Comparison of ENCODE assay signal across 18 cellular contexts in genomic region chr13:75363371-75363770, GRCh38.
DNase-seq lines count a peak whose midpoint lies in the region; ATAC-seq and TF ChIP-seq lines count a peak whose summit lies in the region.
"Had no signal": no experiment of that assay in that cellular context is flagged by ENCODE, and none has a peak within 500 bp of the region (broad histone marks: within the 10 kb centered on the region; RNA-seq: fewer than 3 reads in every experiment).

No MANE protein-coding gene starts in this region.

- no peaks in the 10 kb centered on the region for H3K36me3 ChIP-seq in Caco-2 (ENCODE audit: control insufficient read depth, insufficient read depth, low read length)
- no peaks in the 10 kb centered on the region for H3K36me3 ChIP-seq in PC-3 (ENCODE audit: low read depth, low read length)
- peaks cover 12% of the 10 kb centered on the region; the same call in 1 of the 2 replicates for H3K36me3 ChIP-seq in BE2C
- H3K36me3 ChIP-seq: MG63 had no signal

- H3K4me1 ChIP-seq in Caco-2 (peaks cover 88% of the 10 kb centered on the region), PC-3 (ENCODE audit: insufficient read depth, low read length) (peaks cover 62% of the 10 kb centered on the region), BE2C (peaks cover 5% of the 10 kb centered on the region)

- H3K27me3 Mint-ChIP-seq in activated CD4-positive, alpha-beta T cell treated with anti-CD3 and anti-CD28 coated beads for 36 hours = no peaks in the 10 kb centered on the region
- H3K27me3 Mint-ChIP-seq in Caco-2 (ENCODE audit: insufficient read depth, unreplicated experiment) (no peaks in the 10 kb centered on the region), nephron (ENCODE audit: low read depth) (no peaks in the 10 kb centered on the region)

- peaks cover 14% of the 10 kb centered on the region for H3K79me2 ChIP-seq in PC-3 (ENCODE audit: low read length)

- H3K27ac Mint-ChIP-seq in activated CD4-positive, alpha-beta T cell treated with anti-CD3 and anti-CD28 coated beads for 36 hours = peak overlapping the region; percentile 2
- H3K27ac Mint-ChIP-seq in Caco-2 (ENCODE audit: unreplicated experiment) (peak overlapping the region; percentile 78), nephron (peak overlapping the region; percentile 27 to 45 (median 42))

- TF ChIP-seq CTCF in Caco-2 (IDR thresholded peaks at IDR 0.05; ENCODE audit: insufficient read depth in 1 of 2, low read depth in 1 of 2, low read length in 1 of 2, severe bottlenecking in 1 of 2, unreplicated experiment in 1 of 2) (no peak), PC-3 (conservative IDR thresholded peaks at IDR 0.05; ENCODE audit: low read depth, low read length) (no peak), nephron (IDR thresholded peaks at IDR 0.05; ENCODE audit: unreplicated experiment in 3 of 3) (no peak), foreskin fibroblast (IDR thresholded peaks at IDR 0.05; ENCODE audit: low read depth, low read length) (no peak), BE2C (IDR thresholded peaks at IDR 0.05; ENCODE audit: low read depth, low read length) (no peak)

- H3K27me3 ChIP-seq in Caco-2 (replicated peaks; ENCODE audit: control insufficient read depth, insufficient read depth, low read length) (no peaks in the 10 kb centered on the region), PC-3 (ENCODE audit: low read length) (no peaks in the 10 kb centered on the region), BE2C (no peaks in the 10 kb centered on the region)
- H3K27me3 ChIP-seq: MG63 had no signal

- no TSS peak for BruUV-seq in Caco-2 (replicated peaks; lab: Mats Ljungman, UMichigan)
- BruUV-seq in PC-3 (replicated peaks; lab: Mats Ljungman, UMichigan) = no TSS peak

- no peaks in the 10 kb centered on the region for H4K20me1 ChIP-seq in PC-3 (ENCODE audit: low read length)

- no peak overlapping the region for H3K4me2 ChIP-seq in PC-3 (ENCODE audit: low read length)
- H3K4me2 ChIP-seq: KMS-11 had no signal

- peak overlapping the region; percentile 84; the same call in 1 of the 2 replicates for H3K27ac ChIP-seq in PC-3 (ENCODE audit: low read length)
- H3K27ac ChIP-seq: KMS-11 had no signal

- H3K9me3 Mint-ChIP-seq in activated CD4-positive, alpha-beta T cell treated with anti-CD3 and anti-CD28 coated beads for 36 hours (ENCODE audit: low read depth) = no peaks in the 10 kb centered on the region
- H3K9me3 Mint-ChIP-seq in Caco-2 (ENCODE audit: unreplicated experiment) (no peaks in the 10 kb centered on the region), nephron (no peaks in the 10 kb centered on the region)
- H3K9me3 Mint-ChIP-seq: CD14-positive monocyte had no signal

- CTCF ChIA-PET in activated CD4-positive, alpha-beta T cell treated with anti-CD3 and anti-CD28 coated beads for 36 hours (lab: Charles Lee) = no interaction called here
- CTCF ChIA-PET in Caco-2 (lab: Charles Lee) = interaction anchor here (1.2 to 2.8 kb wide), 2 partner anchors 9 to 119 kb away, joined by 6 to 13 read pairs; partner anchors contain the start of gene TBC1D4
- CTCF ChIA-PET in PC-3 (lab: Charles Lee) = no interaction called here

- no peak for ATAC-seq in activated CD4-positive, alpha-beta T cell treated with anti-CD3 and anti-CD28 coated beads for 36 hours
- ATAC-seq in PC-3 = no peak
- no peak for ATAC-seq in GM19463 (IDR thresholded peaks at IDR 0.05; ENCODE audit: unreplicated experiment)
- ATAC-seq: GM12878 had no signal

- H3K9me2 ChIP-seq in PC-3 (replicated peaks; ENCODE audit: low read length) = no peaks in the 10 kb centered on the region

- H2AFZ ChIP-seq in PC-3 (ENCODE audit: low read length) = no peak overlapping the region

- DNase-seq in activated CD4-positive, alpha-beta T cell treated with anti-CD3 and anti-CD28 coated beads for 36 hours = peak; percentile 15
- no peak for DNase-seq in activated CD4-positive, alpha-beta T cell treated with anti-CD3 and anti-CD28 coated beads for 48 hours
- DNase-seq in Caco-2 (peak in 1 of 2 experiments; percentile 56), PC-3 (no peak), foreskin fibroblast (no peak), BE2C (no peak)
- DNase-seq: COR-L47, MG63, NCI-H1105, NCI-H187, NCI-H446 treated with DMSO at 0.1 percent for 48 hours, NCI-H82, SIG-M5 had no signal

- intact Hi-C loops in activated CD4-positive, alpha-beta T cell treated with anti-CD3 and anti-CD28 coated beads for 36 hours (cut with DNase I, micrococcal nuclease) = no loop called here
- intact Hi-C loops in Caco-2 (cut with micrococcal nuclease; ENCODE audit: unreplicated experiment) = loop anchor here (2.0 kb wide), 2 partner anchors 21 to 61 kb away; no protein-coding TSS in a partner anchor
- intact Hi-C loops in PC-3 (cut with micrococcal nuclease) = no loop called here

- H3K9ac ChIP-seq in PC-3 (ENCODE audit: low read length) = no peak overlapping the region
- H3K9ac ChIP-seq: KMS-11 had no signal

- no peak overlapping the region for H3K4me3 Mint-ChIP-seq in activated CD4-positive, alpha-beta T cell treated with anti-CD3 and anti-CD28 coated beads for 36 hours
- peak overlapping the region; percentile 67 for H3K4me3 Mint-ChIP-seq in Caco-2 (ENCODE audit: unreplicated experiment)
- peak overlapping the region in 1 of 3 experiments; percentile 8 for H3K4me3 Mint-ChIP-seq in nephron
- H3K4me3 Mint-ChIP-seq: CD14-positive monocyte had no signal

- H3K4me1 Mint-ChIP-seq in activated CD4-positive, alpha-beta T cell treated with anti-CD3 and anti-CD28 coated beads for 36 hours = peaks cover 42% of the 10 kb centered on the region
- peaks cover 48% of the 10 kb centered on the region for H3K4me1 Mint-ChIP-seq in Caco-2 (ENCODE audit: low read depth, unreplicated experiment)
- H3K4me1 Mint-ChIP-seq in nephron = peaks cover 30% of the 10 kb centered on the region

- POLR2A ChIA-PET in activated CD4-positive, alpha-beta T cell treated with anti-CD3 and anti-CD28 coated beads for 36 hours (lab: Charles Lee) = no interaction called here
- POLR2A ChIA-PET in Caco-2 (lab: Charles Lee) (no interaction called here), PC-3 (lab: Charles Lee; ENCODE audit: unreplicated experiment) (no interaction called here)

- no peak overlapping the region for H3K4me3 ChIP-seq in Caco-2 (ENCODE audit: low read depth, low read length)
- no peak overlapping the region for H3K4me3 ChIP-seq in PC-3 (ENCODE audit: low read length)
- no peak overlapping the region for H3K4me3 ChIP-seq in foreskin fibroblast (ENCODE audit: low read depth in 1 of 2, low read length in 2 of 2)
- H3K4me3 ChIP-seq in BE2C (ENCODE audit: low read depth, low read length) = no peak overlapping the region
- H3K4me3 ChIP-seq: GM12878, MG63 had no signal

- peaks cover 5% of the 10 kb centered on the region for H3F3A ChIP-seq in PC-3 (ENCODE audit: low read length, unreplicated experiment)

- H3K9me3 ChIP-seq in Caco-2 = no peaks in the 10 kb centered on the region
- H3K9me3 ChIP-seq in PC-3 (ENCODE audit: low read length) = no peaks in the 10 kb centered on the region
- no peaks in the 10 kb centered on the region for H3K9me3 ChIP-seq in BE2C
- H3K9me3 ChIP-seq: MG63 had no signal

- H3K36me3 Mint-ChIP-seq in activated CD4-positive, alpha-beta T cell treated with anti-CD3 and anti-CD28 coated beads for 36 hours (ENCODE audit: low read depth) = no peaks in the 10 kb centered on the region
- H3K36me3 Mint-ChIP-seq in Caco-2 (ENCODE audit: insufficient read depth, unreplicated experiment) = peaks cover 62% of the 10 kb centered on the region
- H3K36me3 Mint-ChIP-seq in nephron (ENCODE audit: low read depth) = no peaks in the 10 kb centered on the region
- H3K36me3 Mint-ChIP-seq: CD14-positive monocyte had no signal

Comparison
In these comparisons a context has a peak if more than half of its experiments do, and no peak if none do; other contexts are left out.
1. H3K27ac Mint-ChIP-seq: peak in every context shown above with its lines; median percentile 78 in Caco-2; 42 in nephron; 2 in activated CD4-positive, alpha-beta T cell treated with anti-CD3 and anti-CD28 coated beads for 36 hours.